ENCODE assay signal across 19 cellular contexts in the genomic region with DNA sequence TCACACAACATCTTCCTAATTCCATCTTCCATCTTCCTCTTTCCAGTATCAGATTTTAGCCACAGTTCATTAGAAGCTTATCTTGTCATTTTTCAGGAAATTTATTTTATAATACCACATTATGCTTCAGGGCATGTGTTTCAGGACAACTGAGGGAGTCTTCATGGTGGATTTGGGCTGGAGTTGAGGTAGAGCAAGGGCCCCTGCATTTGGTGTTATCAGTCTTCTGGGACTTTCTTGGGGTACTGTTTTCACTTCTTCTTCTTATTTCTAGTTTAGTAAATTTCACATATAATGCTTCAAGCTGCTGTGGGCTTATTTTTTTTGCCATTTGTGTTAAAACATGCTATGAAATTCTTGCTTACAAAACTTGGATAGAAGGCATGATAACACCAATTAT.
A peak's percentile ranks its signal among the peaks of the same experiment; 100 is the strongest.
DNase-seq lines count a peak whose midpoint lies in the region; ATAC-seq, FAIRE-seq and TF ChIP-seq lines count a peak whose summit lies in the region.
"Had no signal": no experiment of that assay in that cellular context is flagged by ENCODE, and none has a peak within 500 bp of the region (broad histone marks: within the 10 kb centered on the region; RNA-seq: fewer than 3 reads in every experiment).

No MANE protein-coding gene starts in this region.

- no peak overlapping the region for H3K9ac ChIP-seq in skeletal muscle tissue (ENCODE audit: low read depth in 1 of 3, low read length in 3 of 3)

- H3K9me3 ChIP-seq in skeletal muscle tissue (ENCODE audit: control insufficient read depth in 3 of 3, low read length in 3 of 3) = no peaks in the 10 kb centered on the region

- intact Hi-C loops in dendritic cell treated with granulocyte-macrophage colony-stimulating factor and Interleukin-4, amounts not matched to agents 40 ng/mL and 50 ng/mL, for 4 days (cut with micrococcal nuclease) = loop anchor here (5.0 kb wide), 1 partner anchor 198 kb away; no protein-coding TSS in a partner anchor

- peaks cover 0 to 18% (median 8%) of the 10 kb centered on the region in 3 donors for H3K4me1 ChIP-seq in skeletal muscle tissue (ENCODE audit: control insufficient read depth in 3 of 3, insufficient read depth in 3 of 3, low read length in 3 of 3)

- H3K36me3 ChIP-seq in skeletal muscle tissue (ENCODE audit: control insufficient read depth in 3 of 3, insufficient read depth in 3 of 3, low read length in 3 of 3) = no peaks in the 10 kb centered on the region

- no peak for DNase-seq in D721Med (ENCODE audit: insufficient read length, low spot score)
- DNase-seq in GM20000 (ENCODE audit: low spot score) = peak; percentile 22
- no peak for DNase-seq in activated CD4-positive, alpha-beta T cell treated with anti-CD3 and anti-CD28 coated beads for 48 hours
- no peak for DNase-seq in HUDEP-2 (lab: John Stamatoyannopoulos, UW; ENCODE audit: unreplicated experiment in 76 of 76)
- no peak for DNase-seq in GF-D8 (lab: John Stamatoyannopoulos, UW)
- DNase-seq: CD8-positive, alpha-beta T cell; effector CD8-positive, alpha-beta T cell; IMR-90; islet precursor cell; NCI-H2029; NCI-H446; nephron progenitor cell; stimulated activated naive B cell treated with anti-CD40 and anti-IgM and Interleukin-4, amounts not matched to agents 10 μg/mL and 1 μg/mL and 100 μg/mL, for 72 hours had no signal

- no peaks in the 10 kb centered on the region for H3K9me3 Mint-ChIP-seq in dendritic cell treated with granulocyte-macrophage colony-stimulating factor and Interleukin-4, amounts not matched to agents 40 ng/mL and 50 ng/mL, for 4 days
- H3K9me3 Mint-ChIP-seq: CD8-positive, alpha-beta T cell; nephron progenitor cell; stimulated activated naive B cell treated with anti-CD40 and anti-IgM and Interleukin-4, amounts not matched to agents 10 μg/mL and 1 μg/mL and 100 μg/mL, for 72 hours had no signal

- no peaks in the 10 kb centered on the region for H3K36me3 Mint-ChIP-seq in dendritic cell treated with granulocyte-macrophage colony-stimulating factor and Interleukin-4, amounts not matched to agents 40 ng/mL and 50 ng/mL, for 4 days (ENCODE audit: low read depth)
- H3K36me3 Mint-ChIP-seq: activated naive CD8-positive, alpha-beta T cell; CD8-positive, alpha-beta T cell; stimulated activated naive B cell treated with anti-CD40 and anti-IgM and Interleukin-4, amounts not matched to agents 10 μg/mL and 1 μg/mL and 100 μg/mL, for 72 hours had no signal

- FAIRE-seq in D721Med (lab: Jason Lieb, UNC) = peak; percentile 46
- FAIRE-seq: bronchial epithelial cell had no signal

- H3K27me3 ChIP-seq in skeletal muscle tissue (ENCODE audit: control insufficient read depth in 3 of 3, insufficient read depth in 3 of 3, low read length in 3 of 3) = no peaks in the 10 kb centered on the region
- H3K27me3 ChIP-seq: hepatocyte had no signal

- H3K4me3 ChIP-seq in skeletal muscle tissue (ENCODE audit: low read length in 3 of 3) = no peak overlapping the region
- H3K4me3 ChIP-seq: hepatocyte had no signal

- H3K4me1 Mint-ChIP-seq in dendritic cell treated with granulocyte-macrophage colony-stimulating factor and Interleukin-4, amounts not matched to agents 40 ng/mL and 50 ng/mL, for 4 days (ENCODE audit: low read depth) = peaks cover 53% of the 10 kb centered on the region

- H3K27ac Mint-ChIP-seq in dendritic cell treated with granulocyte-macrophage colony-stimulating factor and Interleukin-4, amounts not matched to agents 40 ng/mL and 50 ng/mL, for 4 days = peak overlapping the region; percentile 23
- H3K27ac Mint-ChIP-seq: activated naive CD8-positive, alpha-beta T cell; CD8-positive, alpha-beta T cell; nephron progenitor cell; stimulated activated naive B cell treated with anti-CD40 and anti-IgM and Interleukin-4, amounts not matched to agents 10 μg/mL and 1 μg/mL and 100 μg/mL, for 72 hours had no signal

- H3K4me3 Mint-ChIP-seq in dendritic cell treated with granulocyte-macrophage colony-stimulating factor and Interleukin-4, amounts not matched to agents 40 ng/mL and 50 ng/mL, for 4 days = no peak overlapping the region
- H3K4me3 Mint-ChIP-seq: activated naive CD8-positive, alpha-beta T cell; CD8-positive, alpha-beta T cell; nephron progenitor cell; stimulated activated naive B cell treated with anti-CD40 and anti-IgM and Interleukin-4, amounts not matched to agents 10 μg/mL and 1 μg/mL and 100 μg/mL, for 72 hours had no signal

- H3K27me3 Mint-ChIP-seq in dendritic cell treated with granulocyte-macrophage colony-stimulating factor and Interleukin-4, amounts not matched to agents 40 ng/mL and 50 ng/mL, for 4 days = no peaks in the 10 kb centered on the region
- H3K27me3 Mint-ChIP-seq: stimulated activated naive B cell treated with anti-CD40 and anti-IgM and Interleukin-4, amounts not matched to agents 10 μg/mL and 1 μg/mL and 100 μg/mL, for 72 hours had no signal

- no peak for ATAC-seq in GM21786 (IDR thresholded peaks at IDR 0.05; ENCODE audit: unreplicated experiment)
- ATAC-seq: CD8-positive, alpha-beta T cell had no signal

- peak overlapping the region; percentile 45 for H3K27ac ChIP-seq in skeletal muscle tissue (ENCODE audit: low read depth, low read length)
- H3K27ac ChIP-seq: hepatocyte had no signal

- TF ChIP-seq CTCF in D721Med (IDR thresholded peaks at IDR 0.05; ENCODE audit: insufficient read depth, missing control alignments) (no peak), GM20000 (IDR thresholded peaks at IDR 0.05; ENCODE audit: extremely low read depth, missing control alignments) (no peak)
